In the genomic region with DNA sequence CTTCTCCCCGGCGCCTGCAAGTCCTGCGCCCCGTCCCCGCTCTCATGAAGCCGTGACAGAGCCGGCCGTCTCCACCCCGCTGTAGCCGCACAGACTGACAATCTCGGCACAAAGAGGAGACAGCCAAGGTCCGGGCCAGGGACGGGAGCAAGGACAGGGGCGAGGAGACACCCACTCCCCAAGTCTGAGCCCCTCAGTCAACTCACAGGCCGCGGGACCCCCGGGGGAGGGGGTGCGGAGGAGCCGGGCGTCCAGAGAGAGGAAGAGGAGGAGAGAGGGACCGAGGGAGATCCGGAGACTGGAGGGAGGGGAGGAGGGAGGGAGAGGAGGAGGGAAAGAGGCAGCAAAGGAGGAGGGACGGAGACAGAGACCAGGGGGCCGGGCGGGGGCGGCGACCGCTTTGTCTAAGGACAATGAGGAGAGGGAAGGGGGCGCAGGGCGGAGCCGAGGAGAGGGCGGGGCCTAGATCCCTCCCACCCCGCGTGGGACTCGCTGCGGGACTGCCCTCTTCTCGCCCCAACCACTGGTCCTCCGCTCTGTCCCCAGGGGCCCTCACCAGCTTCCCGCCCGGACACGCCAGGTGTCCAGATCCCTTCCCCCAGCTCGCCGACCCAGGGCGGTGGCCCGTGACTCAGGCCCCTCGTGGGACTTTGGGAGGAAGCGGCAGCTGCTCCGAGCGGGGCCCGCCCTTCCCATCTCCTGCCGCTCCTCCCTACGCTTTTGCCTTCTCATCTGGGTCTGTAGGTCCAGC, we compare ENCODE assay signal across 8 cellular contexts. TPM values are rescaled to one million over a fixed set of nuclear protein-coding genes. Genes with fewer than 3 reads are reported as not detected.
A peak's percentile ranks its signal among the peaks of the same experiment; 100 is the strongest.
DNase-seq lines count a peak whose midpoint lies in the region; ATAC-seq and TF ChIP-seq lines count a peak whose summit lies in the region.

No MANE protein-coding gene starts in this region.

- intact Hi-C loops in activated CD8-positive, alpha-beta T cell treated with anti-CD3 and anti-CD28 coated beads for 36 hours (cut with micrococcal nuclease): no loop called here

- H3K4me3 Mint-ChIP-seq in activated CD8-positive, alpha-beta T cell treated with anti-CD3 and anti-CD28 coated beads for 36 hours: peak overlapping the region; percentile 88
- peak overlapping the region; percentile 98 for H3K4me3 Mint-ChIP-seq in memory B cell

- no peaks in the 10 kb centered on the region for H3K27me3 Mint-ChIP-seq in activated CD8-positive, alpha-beta T cell treated with anti-CD3 and anti-CD28 coated beads for 36 hours
- H3K27me3 Mint-ChIP-seq in memory B cell: no peaks in the 10 kb centered on the region

- no peaks in the 10 kb centered on the region for H3K9me3 Mint-ChIP-seq in activated CD8-positive, alpha-beta T cell treated with anti-CD3 and anti-CD28 coated beads for 36 hours
- H3K9me3 Mint-ChIP-seq in memory B cell: no peaks in the 10 kb centered on the region

- DNase-seq in BJ (ENCODE audit: low read depth) (peak; percentile 88), HK-2 (ENCODE audit: unreplicated experiment) (peak; percentile 99), NCI-H774 (lab: John Stamatoyannopoulos, UW) (peak; percentile 51), memory B cell (ENCODE audit: low spot score in 2 of 2) (peak; percentile 77 to 81)
- peak; percentile 88 for DNase-seq in activated CD8-positive, alpha-beta T cell treated with anti-CD3 and anti-CD28 coated beads for 36 hours
- DNase-seq in effector CD8-positive, alpha-beta T cell (lab: John Stamatoyannopoulos, UW): peak; percentile 72
- peak; percentile 71 to 86 (median 79) for DNase-seq in stimulated activated CD4-positive, alpha-beta T cell treated with anti-CD3 and anti-CD28 coated beads, TNF-alpha, amount 100 ng/mL, for 48 hours (ENCODE audit: low read depth in 3 of 3)

- peaks cover 58% of the 10 kb centered on the region for H3K36me3 Mint-ChIP-seq in activated CD8-positive, alpha-beta T cell treated with anti-CD3 and anti-CD28 coated beads for 36 hours (ENCODE audit: low read depth)
- peaks cover 32% of the 10 kb centered on the region for H3K36me3 Mint-ChIP-seq in memory B cell

- CTCF ChIA-PET in BJ (lab: Yijun Ruan, JAX): interaction anchor here (0.7 to 3.6 kb wide), 7 partner anchors 8 to 229 kb away, joined by 3 to 22 read pairs (median 3); no protein-coding TSS in a partner anchor
- CTCF ChIA-PET in activated CD8-positive, alpha-beta T cell treated with anti-CD3 and anti-CD28 coated beads for 36 hours (lab: Charles Lee): interaction anchor here (1.0 to 6.6 kb wide), 4 partner anchors 8 to 44 kb away, joined by 3 to 51 read pairs (median 18); a partner anchor contains a TSS

- H3K27me3 ChIP-seq in BJ (ENCODE audit: control insufficient read depth, insufficient read depth, low read length): no peaks in the 10 kb centered on the region

- POLR2A ChIA-PET in BJ (lab: Charles Lee): interaction anchor here (0.6 kb wide), 1 partner anchor 35 kb away, joined by 5 read pairs; no protein-coding TSS in a partner anchor
- POLR2A ChIA-PET in activated CD8-positive, alpha-beta T cell treated with anti-CD3 and anti-CD28 coated beads for 36 hours (lab: Charles Lee): interaction anchor here (1.0 to 7.4 kb wide), 7 partner anchors 8 to 72 kb away, joined by 3 to 86 read pairs (median 14); a partner anchor contains a TSS

- peak overlapping the region; percentile 88 for H3K27ac Mint-ChIP-seq in activated CD8-positive, alpha-beta T cell treated with anti-CD3 and anti-CD28 coated beads for 36 hours
- H3K27ac Mint-ChIP-seq in memory B cell: peak overlapping the region; percentile 90

- peak; percentile 44 for ATAC-seq in GM19351 (IDR thresholded peaks at IDR 0.05; ENCODE audit: unreplicated experiment)
- peak; percentile 21 for ATAC-seq in activated CD8-positive, alpha-beta T cell treated with anti-CD3 and anti-CD28 coated beads for 36 hours
- peak; percentile 41 for ATAC-seq in memory B cell (ENCODE audit: low read depth)

- no peak for TF ChIP-seq CTCF in BJ (IDR thresholded peaks at IDR 0.05; ENCODE audit: insufficient read depth, low read depth, low read length)
- no peak for TF ChIP-seq CTCF in activated CD8-positive, alpha-beta T cell treated with anti-CD3 and anti-CD28 coated beads for 36 hours (IDR thresholded peaks at IDR 0.05)

- H3K4me3 ChIP-seq in BJ (ENCODE audit: low read depth, low read length): peak overlapping the region; percentile 87

- H3K4me1 Mint-ChIP-seq in activated CD8-positive, alpha-beta T cell treated with anti-CD3 and anti-CD28 coated beads for 36 hours (ENCODE audit: low read depth): peaks cover 36% of the 10 kb centered on the region
- H3K4me1 Mint-ChIP-seq in memory B cell: peaks cover 52% of the 10 kb centered on the region

- H3K36me3 ChIP-seq in BJ (ENCODE audit: control insufficient read depth, insufficient read depth, low read length): peaks cover 3% of the 10 kb centered on the region

RNA-seq across cellular contexts. Expression of a gene that starts 0.6 kb away (rescaled TPM):
- 87.5 and 121 TPM in 2 replicates for polyA plus RNA-seq in BJ (2011; rRNA removed)
- 63.2 and 74.2 TPM in 2 replicates for polyA minus RNA-seq in BJ (2011; rRNA and poly(A)+ RNA removed)
- total RNA-seq in activated CD8-positive, alpha-beta T cell treated with anti-CD3 and anti-CD28 coated beads for 36 hours: 100 to 1,000 TPM; 174 to 177 TPM

RNA-seq across cellular contexts. Expression of a gene that starts 3.7 kb away (rescaled TPM):
- polyA plus RNA-seq in BJ (2011; rRNA removed): 12.6 and 19.7 TPM in 2 replicates
- 8.8 and 13.5 TPM in 2 replicates for polyA minus RNA-seq in BJ (2011; rRNA and poly(A)+ RNA removed)
- total RNA-seq in activated CD8-positive, alpha-beta T cell treated with anti-CD3 and anti-CD28 coated beads for 36 hours: 10 to 100 TPM; 21.0 to 22.0 TPM

RNA-seq across cellular contexts. Expression of a gene that starts 14.3 kb away (rescaled TPM):
- 25.1 and 44.5 TPM in 2 replicates for polyA plus RNA-seq in BJ (2011; rRNA removed)
- polyA minus RNA-seq in BJ (2011; rRNA and poly(A)+ RNA removed): 26.6 and 33.1 TPM in 2 replicates
- total RNA-seq in activated CD8-positive, alpha-beta T cell treated with anti-CD3 and anti-CD28 coated beads for 36 hours: 10 to 100 TPM; 31.1 to 31.3 TPM

RNA-seq across cellular contexts. Expression of a gene that starts 30.0 kb away (rescaled TPM):
- 5.1 and 7.5 TPM in 2 replicates for polyA plus RNA-seq in BJ (2011; rRNA removed)
- 5.0 and 24.5 TPM in 2 replicates for polyA minus RNA-seq in BJ (2011; rRNA and poly(A)+ RNA removed)
- 10 to 100 TPM; 80.4 to 90.7 TPM for total RNA-seq in activated CD8-positive, alpha-beta T cell treated with anti-CD3 and anti-CD28 coated beads for 36 hours

RNA-seq across cellular contexts. Expression of a gene that starts 33.1 kb away (rescaled TPM):
- polyA plus RNA-seq in BJ (2011; rRNA removed): 1,140 and 1,840 TPM in 2 replicates
- polyA minus RNA-seq in BJ (2011; rRNA and poly(A)+ RNA removed): 739 and 1,365 TPM in 2 replicates
- 1,000 to 10,000 TPM; 1,556 to 1,579 TPM for total RNA-seq in activated CD8-positive, alpha-beta T cell treated with anti-CD3 and anti-CD28 coated beads for 36 hours

Comparison
In these comparisons a context has a peak if more than half of its experiments do, and no peak if none do; other contexts are left out.
1. Peak in every context shown above with its lines: DNase-seq, ATAC-seq and H3K4me3 ChIP-seq.